1 cellular context compared by ENCODE assay signal in genomic region chr1:9808459-9808858, GRCh38.
TF ChIP-seq lines count a peak whose summit lies in the region.

No MANE protein-coding gene starts in this region.

TF ChIP-seq in H1, 55 proteins besides CTCF, POLR2A, EP300 and RAD21:
- TF ChIP-seq SIRT6 (IDR thresholded peaks at IDR 0.05; ENCODE audit: low read length) (no peak), MAX (IDR thresholded peaks at IDR 0.05) (no peak), SP1 (IDR thresholded peaks at IDR 0.05; ENCODE audit: low read depth, low read length) (no peak), E2F6 (IDR thresholded peaks at IDR 0.05) (no peak), BRCA1 (IDR thresholded peaks at IDR 0.05; ENCODE audit: low read depth, low read length) (no peak), CREB1 (IDR thresholded peaks at IDR 0.05) (no peak), SP4 (IDR thresholded peaks at IDR 0.05; ENCODE audit: low read length) (no peak), SP2 (IDR thresholded peaks at IDR 0.05; ENCODE audit: low read length) (no peak), CHD2 (IDR thresholded peaks at IDR 0.05; ENCODE audit: low read length) (no peak), JUN (IDR thresholded peaks at IDR 0.05; ENCODE audit: low read depth, low read length) (no peak)
